8 cellular contexts compared by ENCODE assay signal in the genomic region with DNA sequence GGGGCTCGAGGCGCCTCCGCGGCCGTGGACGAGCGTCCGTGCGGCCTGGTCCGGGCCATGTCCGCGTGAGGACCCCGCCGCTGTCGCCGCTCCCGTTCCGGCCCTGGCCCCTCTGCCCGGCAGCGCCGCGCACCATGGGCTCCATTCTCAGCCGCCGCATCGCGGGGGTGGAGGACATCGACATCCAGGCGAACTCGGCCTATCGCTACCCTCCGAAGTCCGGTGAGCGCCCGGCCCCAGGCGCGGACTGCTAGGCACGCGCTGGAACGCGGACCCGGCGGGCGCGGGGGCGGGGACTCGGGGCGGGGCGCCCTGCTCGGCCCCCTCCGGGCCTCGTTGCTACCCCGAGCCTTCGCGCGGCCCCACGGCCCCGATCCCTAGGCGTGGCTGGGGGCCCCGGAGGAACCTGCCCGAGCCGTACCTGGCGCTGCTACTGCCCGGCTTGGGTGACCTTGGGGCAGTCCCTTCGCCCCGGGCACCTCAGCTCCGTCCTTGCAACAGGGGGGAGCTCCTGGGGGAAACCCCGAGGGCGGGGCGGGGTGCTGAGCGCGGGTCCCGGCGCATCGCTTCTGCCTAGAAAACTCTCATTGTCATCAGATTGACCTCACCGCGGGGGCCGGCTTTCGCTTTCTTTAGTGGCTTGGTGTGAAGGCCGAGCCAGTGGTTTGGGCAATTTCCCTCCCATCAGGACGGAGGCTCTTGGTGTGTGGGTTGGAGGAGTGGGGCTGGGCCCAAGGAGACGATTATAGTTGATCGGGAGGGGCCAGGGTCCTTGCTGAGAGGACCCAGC. TPM values are rescaled to one million over a fixed set of nuclear protein-coding genes. Genes with fewer than 3 reads are reported as not detected.
DNase-seq lines count a peak whose midpoint lies in the region; ATAC-seq and TF ChIP-seq lines count a peak whose summit lies in the region.

No MANE protein-coding gene starts in this region.

- no peaks in the 10 kb centered on the region for H3K9me3 Mint-ChIP-seq in naive thymus-derived CD8-positive, alpha-beta T cell

- H3K9me3 ChIP-seq in esophagus muscularis mucosa = no peaks in the 10 kb centered on the region

- TF ChIP-seq CTCF in esophagus muscularis mucosa (IDR thresholded peaks at IDR 0.05) = no peak

- POLR2A ChIA-PET in naive thymus-derived CD8-positive, alpha-beta T cell (lab: Charles Lee) = interaction anchor here (0.5 to 4.1 kb wide), 13 partner anchors 8 to 333 kb away, joined by 3 to 33 read pairs (median 4); partner anchors contain the start of genes ANKS3, DNAAF8, NUDT16L1 and UBALD1

- peak; percentile 66 for TF ChIP-seq POLR2A in esophagus muscularis mucosa (IDR thresholded peaks at IDR 0.05; ENCODE audit: low read depth)

- peaks cover 15 to 46% (median 41%) of the 10 kb centered on the region in 4 donors for H3K4me1 ChIP-seq in esophagus muscularis mucosa

- no peaks in the 10 kb centered on the region for H3K27me3 Mint-ChIP-seq in naive thymus-derived CD8-positive, alpha-beta T cell

- no peak for TF ChIP-seq EP300 in esophagus muscularis mucosa (IDR thresholded peaks at IDR 0.05)

- WGBS in esophagus muscularis mucosa = 0% methylated on average over 9 of the region's 82 CpGs

- H3K27ac ChIP-seq in esophagus muscularis mucosa (replicated peaks in 1 of 4) = peak overlapping the region; percentile 97 to 99 (median 97)

- peaks cover 0 to 5% (median 0%) of the 10 kb centered on the region in 4 donors for H3K36me3 ChIP-seq in esophagus muscularis mucosa

- peaks cover 21 to 46% (median 33%) of the 10 kb centered on the region in 4 donors for H3K4me1 Mint-ChIP-seq in naive thymus-derived CD8-positive, alpha-beta T cell

- H3K27ac Mint-ChIP-seq in naive thymus-derived CD8-positive, alpha-beta T cell = peak overlapping the region; percentile 87 to 99 (median 96)

- intact Hi-C loops in esophagus muscularis mucosa (cut with DNase I) = no loop called here

- ATAC-seq in GM18519 (IDR thresholded peaks at IDR 0.05; ENCODE audit: low FRiP score, unreplicated experiment) (peak; percentile 42), HG02759 (IDR thresholded peaks at IDR 0.05; ENCODE audit: unreplicated experiment) (peak; percentile 63)
- peak; percentile 27 to 41 for ATAC-seq in naive thymus-derived CD8-positive, alpha-beta T cell
- ATAC-seq in stimulated activated naive CD8-positive, alpha-beta T cell treated with anti-CD3 and anti-CD28 coated beads, Interleukin-15, Interleukin-2, amounts not matched to agents 100 U/mL and 50 U/mL, for 24 hours = peak; percentile 65

- H3K27me3 ChIP-seq in esophagus muscularis mucosa = no peaks in the 10 kb centered on the region

- peak overlapping the region; percentile 85 to 99 (median 95) for H3K4me3 ChIP-seq in esophagus muscularis mucosa

- peak; percentile 44 for DNase-seq in NCI-H526 treated with DMSO at 0.1 percent for 48 hours (lab: John Stamatoyannopoulos, UW)
- DNase-seq in activated T-cell treated with anti-CD3 and anti-CD28 coated beads for 48 hours (ENCODE audit: low read depth) = peak; percentile 79
- DNase-seq in esophagus muscularis mucosa (ENCODE audit: extremely low spot score) = peak; percentile 94
- peak; percentile 32 to 76 (median 48) for DNase-seq in naive thymus-derived CD8-positive, alpha-beta T cell
- peak; percentile 89 for DNase-seq in stimulated activated naive CD8-positive, alpha-beta T cell treated with anti-CD3 and anti-CD28 coated beads, Interleukin-15, Interleukin-2, amounts not matched to agents 100 U/mL and 50 U/mL, for 24 hours
- DNase-seq in NCI-H187 (lab: John Stamatoyannopoulos, UW) = no peak

- H3K36me3 Mint-ChIP-seq in naive thymus-derived CD8-positive, alpha-beta T cell = peaks cover 0 to 6% (median 4%) of the 10 kb centered on the region in 3 donors

- H3K4me3 Mint-ChIP-seq in naive thymus-derived CD8-positive, alpha-beta T cell = peak overlapping the region; percentile 91 to 96 (median 93)

RNA-seq across cellular contexts. Expression of gene MGRN1, which starts 0.4 kb away (rescaled TPM):
- 10 to 100 TPM; 40.3 to 75.6 (median 48.5) TPM for total RNA-seq in esophagus muscularis mucosa
- 10 to 100 TPM; 66.4 to 70.5 TPM for total RNA-seq in naive thymus-derived CD8-positive, alpha-beta T cell
- 1 to 10 TPM; 4.5 to 5.8 (median 5.6) TPM for polyA plus RNA-seq in naive thymus-derived CD8-positive, alpha-beta T cell

RNA-seq across cellular contexts. Expression of gene UBALD1, which starts 10.3 kb away (rescaled TPM):
- 10 to 100 TPM; 11.2 to 34.6 (median 17.9) TPM for total RNA-seq in esophagus muscularis mucosa
- 10 to 100 TPM; 26.0 to 27.4 TPM for total RNA-seq in naive thymus-derived CD8-positive, alpha-beta T cell
- 1 to 10 TPM; 2.5 to 3.9 (median 2.7) TPM for polyA plus RNA-seq in naive thymus-derived CD8-positive, alpha-beta T cell

Comparison
In these comparisons a context has a peak if more than half of its experiments do, and no peak if none do; other contexts are left out.
1. DNase-seq: peak in NCI-H526 treated with DMSO at 0.1 percent for 48 hours (single experiment), activated T-cell treated with anti-CD3 and anti-CD28 coated beads for 48 hours (single experiment), esophagus muscularis mucosa (single experiment), naive thymus-derived CD8-positive, alpha-beta T cell (10 of 10) and stimulated activated naive CD8-positive, alpha-beta T cell treated with anti-CD3 and anti-CD28 coated beads, Interleukin-15, Interleukin-2, amounts not matched to agents 100 U/mL and 50 U/mL, for 24 hours (single experiment); none in NCI-H187 (0 of 2).
2. Peak in every context shown above with its lines, with median percentiles within 50 percentile points of each other: ATAC-seq.